12 cellular contexts compared by ENCODE assay signal in the genomic region with DNA sequence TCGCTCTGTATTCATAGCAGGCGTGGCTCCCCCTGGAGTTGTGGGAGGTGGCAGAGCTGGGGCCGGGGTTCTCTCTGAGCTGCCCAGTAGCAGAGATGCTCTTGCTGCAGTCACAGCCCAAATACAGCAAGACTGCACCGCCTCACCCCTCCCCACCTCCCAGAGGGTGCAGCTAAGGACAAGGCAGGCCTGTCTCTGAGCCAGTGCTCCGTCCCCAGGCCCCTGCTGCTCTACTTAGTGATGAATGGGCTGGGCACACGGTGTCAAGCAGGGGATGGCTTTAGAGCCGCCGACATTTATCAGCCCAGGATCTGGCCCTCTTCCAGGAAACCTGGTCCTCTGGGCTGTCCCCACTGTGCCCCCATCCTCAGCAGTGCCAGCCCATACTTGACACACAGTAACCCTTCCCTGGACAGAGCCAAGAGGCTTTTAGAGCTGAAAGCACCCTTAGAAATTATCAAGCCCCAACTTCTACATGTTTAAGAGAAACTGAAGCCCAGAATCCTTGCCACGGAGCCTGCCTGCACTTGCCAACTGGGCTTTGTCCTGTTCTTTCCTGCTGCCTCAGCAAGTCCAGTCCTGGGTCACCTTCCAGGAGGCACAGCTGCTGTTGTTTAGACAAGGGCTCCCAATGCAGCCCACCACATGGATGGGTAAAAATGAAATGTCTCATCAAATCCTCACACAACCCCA.
DNase-seq lines count a peak whose midpoint lies in the region; ATAC-seq and TF ChIP-seq lines count a peak whose summit lies in the region.
"Had no signal": no experiment of that assay in that cellular context is flagged by ENCODE, and none has a peak within 500 bp of the region (broad histone marks: within the 10 kb centered on the region; RNA-seq: fewer than 3 reads in every experiment).

No MANE protein-coding gene starts in this region.

- no peak overlapping the region for H3K4me3 ChIP-seq in HEK293 (ENCODE audit: low read depth, low read length)
- no peak overlapping the region for H3K4me3 ChIP-seq in esophagus (ENCODE audit: low read depth in 1 of 2, low read length in 2 of 2)
- H3K4me3 ChIP-seq: body of pancreas had no signal

- H3K27me3 ChIP-seq in esophagus (ENCODE audit: control insufficient read depth in 1 of 2, insufficient read depth in 2 of 2, low read length in 2 of 2), result no peaks in the 10 kb centered on the region
- H3K27me3 ChIP-seq: body of pancreas had no signal

- H3K36me3 ChIP-seq in HEK293 (ENCODE audit: control insufficient read depth in 2 of 2, insufficient read depth in 1 of 2, low read length in 2 of 2) (no peaks in the 10 kb centered on the region), esophagus (ENCODE audit: control insufficient read depth in 2 of 2, insufficient read depth in 2 of 2, low read length in 1 of 2) (no peaks in the 10 kb centered on the region)

- CTCF ChIA-PET in HEK293 (lab: Yijun Ruan, JAX), result interaction anchor here (0.6 to 1.5 kb wide), 4 partner anchors 60 to 1048 kb away, joined by 3 to 5 read pairs (median 3); no protein-coding TSS in a partner anchor

- ATAC-seq in HG03025 (IDR thresholded peaks at IDR 0.05; ENCODE audit: low FRiP score, unreplicated experiment), result no peak
- ATAC-seq: body of pancreas; effector memory CD8-positive, alpha-beta T cell; naive thymus-derived CD4-positive, alpha-beta T cell had no signal

- no peak for TF ChIP-seq CTCF in HEK293 (tag by site-specific recombination; IDR thresholded peaks at IDR 0.05)

- H3K9me3 ChIP-seq in HEK293 (ENCODE audit: control insufficient read depth, insufficient read depth, low read depth, low read length) (no peaks in the 10 kb centered on the region), esophagus (ENCODE audit: control insufficient read depth in 2 of 2, insufficient read depth in 1 of 2, low read depth in 1 of 2, low read length in 1 of 2) (no peaks in the 10 kb centered on the region)
- H3K9me3 ChIP-seq: body of pancreas had no signal

- no peak overlapping the region for H3K27ac ChIP-seq in HEK293 (ENCODE audit: extremely low read depth, low read depth, low read length)
- peak overlapping the region; percentile 25 to 65 for H3K27ac ChIP-seq in esophagus (ENCODE audit: low read depth in 2 of 2, low read length in 1 of 2)
- H3K27ac ChIP-seq: body of pancreas had no signal

- intact Hi-C loops in posterior vena cava (cut with DNase I), result no loop called here

- POLR2A ChIA-PET in HEK293 (lab: Yijun Ruan, JAX), result interaction anchor here (0.6 kb wide), 1 partner anchor 899 kb away, joined by 7 read pairs; no protein-coding TSS in a partner anchor

- DNase-seq in NCI-H69 (lab: John Stamatoyannopoulos, UW) (peak; percentile 87), posterior vena cava (ENCODE audit: low spot score) (peak; percentile 64), NCI-H1930 (lab: John Stamatoyannopoulos, UW) (no peak), NCI-H2196 treated with DMSO at 0.1 percent for 48 hours (lab: John Stamatoyannopoulos, UW; ENCODE audit: unreplicated experiment) (no peak)
- DNase-seq: activated CD4-positive, alpha-beta T cell treated with anti-CD3 and anti-CD28 coated beads, Interleukin-2, amount 50 U/mL, for 1 hour; effector memory CD8-positive, alpha-beta T cell; naive thymus-derived CD4-positive, alpha-beta T cell; NCI-H1694 treated with DMSO at 0.1 percent for 48 hours had no signal

- 29 to 33% methylated on average over 9 of the region's 9 CpGs for WGBS in esophagus, 2 donors

- H3K4me1 ChIP-seq in HEK293 (ENCODE audit: control insufficient read depth, insufficient read depth, low read length) (0 out of 2 replicates have a peak, but pooled peaks cover 5% of the 10 kb centered on the region), esophagus (ENCODE audit: control insufficient read depth in 2 of 2, insufficient read depth in 2 of 2, low read length in 1 of 2) (peaks cover 6 to 27% of the 10 kb centered on the region in 2 donors)
- H3K4me1 ChIP-seq: body of pancreas had no signal

TF ChIP-seq in HEK293, 187 proteins besides CTCF, POLR2A, EP300 and RAD21:
- TF ChIP-seq ZIC2 (tag by site-specific recombination; IDR thresholded peaks at IDR 0.05), result peak; percentile 89
- no peak for TF ChIP-seq ZNF157 (tag by site-specific recombination; IDR thresholded peaks at IDR 0.05)
- TF ChIP-seq ZNF350 (tag by site-specific recombination; IDR thresholded peaks at IDR 0.05), result no peak

Comparison
In these comparisons a context has a peak if more than half of its experiments do, and no peak if none do; other contexts are left out.
1. DNase-seq: peak in NCI-H69 (single experiment) and posterior vena cava (single experiment); none in NCI-H1930 (0 of 2) and NCI-H2196 treated with DMSO at 0.1 percent for 48 hours (single experiment).